ENCODE assay signal across 1 cellular context in genomic region chr1:31181515-31182343, GRCh38.
TF ChIP-seq lines count a peak whose summit lies in the region.

No MANE protein-coding gene starts in this region.

TF ChIP-seq in HepG2, 621 proteins besides CTCF, POLR2A, EP300 and RAD21 (continued from another document and continues in another):
- TF ChIP-seq MAZ (IDR thresholded peaks at IDR 0.05; ENCODE audit: borderline replicate concordance, low read depth, low read length) (no peak), MAZ (CRISPR knock-in tag; IDR thresholded peaks at IDR 0.05; ENCODE audit: low read depth) (no peak), ZNF263 (CRISPR knock-in tag; IDR thresholded peaks at IDR 0.05) (no peak), TRIM24 (CRISPR knock-in tag; IDR thresholded peaks at IDR 0.05) (no peak), SYNCRIP (IDR thresholded peaks at IDR 0.05; ENCODE audit: insufficient read depth, low read depth, low read length) (no peak), ATF3 (CRISPR knock-in tag; IDR thresholded peaks at IDR 0.05) (no peak), FOSL2 (CRISPR knock-in tag; IDR thresholded peaks at IDR 0.05) (no peak), ZNF292 (CRISPR knock-in tag; IDR thresholded peaks at IDR 0.05; ENCODE audit: borderline replicate concordance, low read depth) (no peak), ZNF768 (CRISPR knock-in tag; IDR thresholded peaks at IDR 0.05) (no peak), ZNF75D (CRISPR knock-in tag; IDR thresholded peaks at IDR 0.05; ENCODE audit: borderline replicate concordance) (no peak), STAG1 (CRISPR knock-in tag; IDR thresholded peaks at IDR 0.05) (peak; percentile 63), ZNF317 (CRISPR knock-in tag; IDR thresholded peaks at IDR 0.05) (0 out of 2 replicates have a peak, but pooled peaks have one; percentile 9), TARDBP (CRISPR knock-in tag; IDR thresholded peaks at IDR 0.05) (no peak), ZFX (CRISPR knock-in tag; IDR thresholded peaks at IDR 0.05; ENCODE audit: low read depth) (peak; percentile 53), ZMYM4 (CRISPR knock-in tag; IDR thresholded peaks at IDR 0.05) (peak; percentile 27; the same call in 1 of the 2 replicates), ZBTB26 (CRISPR knock-in tag; IDR thresholded peaks at IDR 0.05; ENCODE audit: borderline replicate concordance) (no peak), CC2D1A (CRISPR knock-in tag; IDR thresholded peaks at IDR 0.05) (no peak), ZNF562 (CRISPR knock-in tag; IDR thresholded peaks at IDR 0.05; ENCODE audit: borderline replicate concordance) (no peak), ZBTB1 (CRISPR knock-in tag; IDR thresholded peaks at IDR 0.05; ENCODE audit: borderline replicate concordance) (no peak), U2AF1 (optimal IDR thresholded peaks at IDR 0.05; ENCODE audit: low read depth, low read length) (no peak), HMG20B (CRISPR knock-in tag; conservative IDR thresholded peaks at IDR 0.05) (no peak), GABPB1 (CRISPR knock-in tag; IDR thresholded peaks at IDR 0.05) (peak; percentile 40; the same call in 1 of the 2 replicates), ZNF737 (CRISPR knock-in tag; IDR thresholded peaks at IDR 0.05; ENCODE audit: borderline replicate concordance) (no peak), KAT7 (CRISPR knock-in tag; IDR thresholded peaks at IDR 0.05; ENCODE audit: borderline replicate concordance) (no peak), GZF1 (CRISPR knock-in tag; IDR thresholded peaks at IDR 0.05) (no peak), HNRNPK (IDR thresholded peaks at IDR 0.05; ENCODE audit: low read depth, low read length, poor library complexity, severe bottlenecking) (no peak), ZNF230 (CRISPR knock-in tag; IDR thresholded peaks at IDR 0.05) (no peak), ZNF296 (CRISPR knock-in tag; conservative IDR thresholded peaks at IDR 0.05) (peak; percentile 17; the same call in 1 of the 2 replicates), RXRA (CRISPR knock-in tag; IDR thresholded peaks at IDR 0.05) (peak; percentile 57; the same call in 1 of the 2 replicates), THAP9 (CRISPR knock-in tag; IDR thresholded peaks at IDR 0.05; ENCODE audit: borderline replicate concordance) (peak; percentile 12; the same call in 1 of the 2 replicates), ZNF747 (CRISPR knock-in tag; IDR thresholded peaks at IDR 0.05; ENCODE audit: borderline replicate concordance) (no peak), NPAS2 (CRISPR knock-in tag; IDR thresholded peaks at IDR 0.05; ENCODE audit: borderline replicate concordance) (no peak), KLF15 (CRISPR knock-in tag; IDR thresholded peaks at IDR 0.05; ENCODE audit: borderline replicate concordance) (no peak), KDM2A (CRISPR knock-in tag; IDR thresholded peaks at IDR 0.05; ENCODE audit: borderline replicate concordance, low read depth) (peak; percentile 40; the same call in 1 of the 2 replicates), TBL1XR1 (IDR thresholded peaks at IDR 0.05; ENCODE audit: borderline replicate concordance, low read length, partially characterized antibody) (peak; percentile 93), ZBTB10 (CRISPR knock-in tag; IDR thresholded peaks at IDR 0.05; ENCODE audit: borderline replicate concordance) (no peak), ZMYM2 (CRISPR knock-in tag; IDR thresholded peaks at IDR 0.05) (no peak), ZNF607 (CRISPR knock-in tag; IDR thresholded peaks at IDR 0.05; ENCODE audit: borderline replicate concordance) (peak; percentile 33), FIP1L1 (IDR thresholded peaks at IDR 0.05; ENCODE audit: borderline replicate concordance, insufficient read depth, low read depth, low read length) (no peak), TCF12 (IDR thresholded peaks at IDR 0.05) (no peak), TCF12 (CRISPR knock-in tag; IDR thresholded peaks at IDR 0.05) (no peak), POLR2AphosphoS2 (IDR thresholded peaks at IDR 0.05; ENCODE audit: low read depth, low read length) (no peak), SP1 (IDR thresholded peaks at IDR 0.05) (no peak), SP1 (CRISPR knock-in tag; IDR thresholded peaks at IDR 0.05) (0 out of 2 replicates have a peak, but pooled peaks have one; percentile 31), MIER2 (CRISPR knock-in tag; IDR thresholded peaks at IDR 0.05) (peak; percentile 91), JUN (CRISPR knock-in tag; IDR thresholded peaks at IDR 0.05) (no peak), ZFP91 (CRISPR knock-in tag; IDR thresholded peaks at IDR 0.05; ENCODE audit: borderline replicate concordance) (peak; percentile 17; the same call in 1 of the 2 replicates), ZNF17 (CRISPR knock-in tag; IDR thresholded peaks at IDR 0.05) (no peak), SIN3A (IDR thresholded peaks at IDR 0.05; ENCODE audit: borderline replicate concordance, low read depth, low read length) (no peak), ZBTB38 (CRISPR knock-in tag; IDR thresholded peaks at IDR 0.05) (peak; percentile 49; the same call in 1 of the 2 replicates), ZNF160 (CRISPR knock-in tag; IDR thresholded peaks at IDR 0.05) (0 out of 2 replicates have a peak, but pooled peaks have one; percentile 27), FOXC1 (CRISPR knock-in tag; IDR thresholded peaks at IDR 0.05; ENCODE audit: borderline replicate concordance) (peak; percentile 36; the same call in 1 of the 2 replicates), KDM4B (CRISPR knock-in tag; IDR thresholded peaks at IDR 0.05) (no peak; the same call in 1 of the 2 replicates), ZNF496 (CRISPR knock-in tag; IDR thresholded peaks at IDR 0.05; ENCODE audit: insufficient replicate concordance) (no peak), ATF7 (IDR thresholded peaks at IDR 0.05) (no peak), ATF7 (CRISPR knock-in tag; IDR thresholded peaks at IDR 0.05) (no peak), ZNF792 (CRISPR knock-in tag; IDR thresholded peaks at IDR 0.05) (0 out of 2 replicates have a peak, but pooled peaks have one; percentile 27), FOXA3 (CRISPR knock-in tag; IDR thresholded peaks at IDR 0.05) (0 out of 2 replicates have a peak, but pooled peaks have one; percentile 10), CREB1 (IDR thresholded peaks at IDR 0.05) (no peak), CREB1 (CRISPR knock-in tag; IDR thresholded peaks at IDR 0.05) (no peak), TAF15 (IDR thresholded peaks at IDR 0.05; ENCODE audit: low read depth, low read length, poor library complexity, severe bottlenecking) (no peak), CBX2 (IDR thresholded peaks at IDR 0.05; ENCODE audit: low read depth, low read length) (no peak), CBX2 (CRISPR knock-in tag; IDR thresholded peaks at IDR 0.05; ENCODE audit: low read depth) (no peak), PAX8 (CRISPR knock-in tag; IDR thresholded peaks at IDR 0.05; ENCODE audit: borderline replicate concordance) (no peak), SNAPC2 (CRISPR knock-in tag; IDR thresholded peaks at IDR 0.05) (no peak)
- TF ChIP-seq, protein P1, sequence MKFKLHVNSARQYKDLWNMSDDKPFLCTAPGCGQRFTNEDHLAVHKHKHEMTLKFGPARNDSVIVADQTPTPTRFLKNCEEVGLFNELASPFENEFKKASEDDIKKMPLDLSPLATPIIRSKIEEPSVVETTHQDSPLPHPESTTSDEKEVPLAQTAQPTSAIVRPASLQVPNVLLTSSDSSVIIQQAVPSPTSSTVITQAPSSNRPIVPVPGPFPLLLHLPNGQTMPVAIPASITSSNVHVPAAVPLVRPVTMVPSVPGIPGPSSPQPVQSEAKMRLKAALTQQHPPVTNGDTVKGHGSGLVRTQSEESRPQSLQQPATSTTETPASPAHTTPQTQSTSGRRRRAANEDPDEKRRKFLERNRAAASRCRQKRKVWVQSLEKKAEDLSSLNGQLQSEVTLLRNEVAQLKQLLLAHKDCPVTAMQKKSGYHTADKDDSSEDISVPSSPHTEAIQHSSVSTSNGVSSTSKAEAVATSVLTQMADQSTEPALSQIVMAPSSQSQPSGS (CRISPR knock-in tag; IDR thresholded peaks at IDR 0.05) = no peak
- TF ChIP-seq, protein P2, sequence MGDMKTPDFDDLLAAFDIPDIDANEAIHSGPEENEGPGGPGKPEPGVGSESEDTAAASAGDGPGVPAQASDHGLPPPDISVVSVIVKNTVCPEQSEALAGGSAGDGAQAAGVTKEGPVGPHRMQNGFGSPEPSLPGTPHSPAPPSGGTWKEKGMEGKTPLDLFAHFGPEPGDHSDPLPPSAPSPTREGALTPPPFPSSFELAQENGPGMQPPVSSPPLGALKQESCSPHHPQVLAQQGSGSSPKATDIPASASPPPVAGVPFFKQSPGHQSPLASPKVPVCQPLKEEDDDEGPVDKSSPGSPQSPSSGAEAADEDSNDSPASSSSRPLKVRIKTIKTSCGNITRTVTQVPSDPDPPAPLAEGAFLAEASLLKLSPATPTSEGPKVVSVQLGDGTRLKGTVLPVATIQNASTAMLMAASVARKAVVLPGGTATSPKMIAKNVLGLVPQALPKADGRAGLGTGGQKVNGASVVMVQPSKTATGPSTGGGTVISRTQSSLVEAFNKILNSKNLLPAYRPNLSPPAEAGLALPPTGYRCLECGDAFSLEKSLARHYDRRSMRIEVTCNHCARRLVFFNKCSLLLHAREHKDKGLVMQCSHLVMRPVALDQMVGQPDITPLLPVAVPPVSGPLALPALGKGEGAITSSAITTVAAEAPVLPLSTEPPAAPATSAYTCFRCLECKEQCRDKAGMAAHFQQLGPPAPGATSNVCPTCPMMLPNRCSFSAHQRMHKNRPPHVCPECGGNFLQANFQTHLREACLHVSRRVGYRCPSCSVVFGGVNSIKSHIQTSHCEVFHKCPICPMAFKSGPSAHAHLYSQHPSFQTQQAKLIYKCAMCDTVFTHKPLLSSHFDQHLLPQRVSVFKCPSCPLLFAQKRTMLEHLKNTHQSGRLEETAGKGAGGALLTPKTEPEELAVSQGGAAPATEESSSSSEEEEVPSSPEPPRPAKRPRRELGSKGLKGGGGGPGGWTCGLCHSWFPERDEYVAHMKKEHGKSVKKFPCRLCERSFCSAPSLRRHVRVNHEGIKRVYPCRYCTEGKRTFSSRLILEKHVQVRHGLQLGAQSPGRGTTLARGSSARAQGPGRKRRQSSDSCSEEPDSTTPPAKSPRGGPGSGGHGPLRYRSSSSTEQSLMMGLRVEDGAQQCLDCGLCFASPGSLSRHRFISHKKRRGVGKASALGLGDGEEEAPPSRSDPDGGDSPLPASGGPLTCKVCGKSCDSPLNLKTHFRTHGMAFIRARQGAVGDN (CRISPR knock-in tag; IDR thresholded peaks at IDR 0.05) = peak; percentile 84
